2 cellular contexts compared by ENCODE assay signal in genomic region chr15:40593130-40593529, GRCh38.
TF ChIP-seq lines count a peak whose summit lies in the region.

No MANE protein-coding gene starts in this region.

TF ChIP-seq in HCT116, 20 proteins besides CTCF, POLR2A, EP300 and RAD21:
- TF ChIP-seq, protein P1, sequence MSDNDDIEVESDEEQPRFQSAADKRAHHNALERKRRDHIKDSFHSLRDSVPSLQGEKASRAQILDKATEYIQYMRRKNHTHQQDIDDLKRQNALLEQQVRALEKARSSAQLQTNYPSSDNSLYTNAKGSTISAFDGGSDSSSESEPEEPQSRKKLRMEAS (IDR thresholded peaks at IDR 0.05): no peak
- TF ChIP-seq TCF7L2 (IDR thresholded peaks at IDR 0.05; ENCODE audit: borderline replicate concordance, extremely low read depth, insufficient read depth, insufficient read length) (no peak), FOSL1 (IDR thresholded peaks at IDR 0.05; ENCODE audit: low read depth) (no peak), ZNF274 (IDR thresholded peaks at IDR 0.05; ENCODE audit: low read depth, low read length) (no peak), JUND (IDR thresholded peaks at IDR 0.05) (no peak), EZH2phosphoT487 (IDR thresholded peaks at IDR 0.05; ENCODE audit: borderline replicate concordance) (no peak), ELF1 (IDR thresholded peaks at IDR 0.05; ENCODE audit: borderline replicate concordance, low read depth) (no peak), POLR2AphosphoS5 (IDR thresholded peaks at IDR 0.05; ENCODE audit: low read depth, low read length) (no peak)

TF ChIP-seq in neural cell, 6 proteins besides CTCF, POLR2A, EP300 and RAD21:
- TF ChIP-seq EZH2 (IDR thresholded peaks at IDR 0.05; ENCODE audit: borderline replicate concordance, insufficient read depth, low read length, poor library complexity, severe bottlenecking) (no peak), TAF1 (IDR thresholded peaks at IDR 0.05; ENCODE audit: low read depth) (no peak), SMC3 (conservative IDR thresholded peaks at IDR 0.05; ENCODE audit: poor library complexity) (no peak), MXI1 (conservative IDR thresholded peaks at IDR 0.05; ENCODE audit: poor library complexity, severe bottlenecking) (no peak), POLR2AphosphoS5 (IDR thresholded peaks at IDR 0.05) (no peak)
- TF ChIP-seq, protein P2, sequence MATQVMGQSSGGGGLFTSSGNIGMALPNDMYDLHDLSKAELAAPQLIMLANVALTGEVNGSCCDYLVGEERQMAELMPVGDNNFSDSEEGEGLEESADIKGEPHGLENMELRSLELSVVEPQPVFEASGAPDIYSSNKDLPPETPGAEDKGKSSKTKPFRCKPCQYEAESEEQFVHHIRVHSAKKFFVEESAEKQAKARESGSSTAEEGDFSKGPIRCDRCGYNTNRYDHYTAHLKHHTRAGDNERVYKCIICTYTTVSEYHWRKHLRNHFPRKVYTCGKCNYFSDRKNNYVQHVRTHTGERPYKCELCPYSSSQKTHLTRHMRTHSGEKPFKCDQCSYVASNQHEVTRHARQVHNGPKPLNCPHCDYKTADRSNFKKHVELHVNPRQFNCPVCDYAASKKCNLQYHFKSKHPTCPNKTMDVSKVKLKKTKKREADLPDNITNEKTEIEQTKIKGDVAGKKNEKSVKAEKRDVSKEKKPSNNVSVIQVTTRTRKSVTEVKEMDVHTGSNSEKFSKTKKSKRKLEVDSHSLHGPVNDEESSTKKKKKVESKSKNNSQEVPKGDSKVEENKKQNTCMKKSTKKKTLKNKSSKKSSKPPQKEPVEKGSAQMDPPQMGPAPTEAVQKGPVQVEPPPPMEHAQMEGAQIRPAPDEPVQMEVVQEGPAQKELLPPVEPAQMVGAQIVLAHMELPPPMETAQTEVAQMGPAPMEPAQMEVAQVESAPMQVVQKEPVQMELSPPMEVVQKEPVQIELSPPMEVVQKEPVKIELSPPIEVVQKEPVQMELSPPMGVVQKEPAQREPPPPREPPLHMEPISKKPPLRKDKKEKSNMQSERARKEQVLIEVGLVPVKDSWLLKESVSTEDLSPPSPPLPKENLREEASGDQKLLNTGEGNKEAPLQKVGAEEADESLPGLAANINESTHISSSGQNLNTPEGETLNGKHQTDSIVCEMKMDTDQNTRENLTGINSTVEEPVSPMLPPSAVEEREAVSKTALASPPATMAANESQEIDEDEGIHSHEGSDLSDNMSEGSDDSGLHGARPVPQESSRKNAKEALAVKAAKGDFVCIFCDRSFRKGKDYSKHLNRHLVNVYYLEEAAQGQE (IDR thresholded peaks at IDR 0.05; ENCODE audit: borderline replicate concordance): no peak
